In the genomic region with DNA sequence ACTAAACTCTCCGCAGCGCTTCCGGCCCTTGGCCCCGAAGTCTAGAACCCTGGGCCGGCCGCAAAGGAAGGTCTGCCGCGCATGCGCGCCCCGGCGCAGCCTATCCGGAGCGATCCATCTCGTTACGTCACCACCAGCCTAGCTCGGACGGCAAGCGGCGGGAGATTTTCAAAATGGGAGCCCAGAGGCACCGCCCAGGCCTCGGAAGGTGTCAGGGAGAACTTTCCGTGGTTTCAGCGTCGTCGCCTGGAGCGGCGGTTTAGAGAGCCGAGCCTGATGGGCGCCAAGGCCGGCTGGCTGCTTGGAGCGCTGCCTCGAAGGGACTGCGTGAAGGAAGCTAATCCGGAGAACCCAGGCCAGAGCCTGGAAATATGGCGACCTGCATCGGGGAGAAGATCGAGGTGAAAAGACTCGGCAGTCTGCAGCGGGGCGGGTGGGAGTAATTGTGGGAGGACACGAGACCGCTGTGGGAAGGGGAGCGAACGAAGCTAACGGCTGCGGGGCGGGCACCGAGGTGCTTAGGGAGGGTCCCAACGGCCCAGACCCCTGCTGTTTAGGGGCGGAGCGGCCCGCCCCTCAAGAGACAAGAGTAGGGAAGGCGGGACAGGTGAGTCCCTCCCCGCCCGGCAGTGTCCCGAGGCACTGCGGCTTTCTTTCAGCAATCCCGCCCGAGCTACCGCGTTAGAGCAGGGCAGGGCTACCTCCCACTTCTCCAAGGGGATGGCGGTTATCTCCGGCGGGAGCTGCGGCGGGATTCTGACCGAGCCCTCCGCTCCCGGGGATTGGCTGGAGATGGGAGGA, we compare ENCODE assay signal across 8 cellular contexts. TPM values are rescaled to one million over a fixed set of nuclear protein-coding genes. Genes with fewer than 3 reads are reported as not detected.
DNase-seq lines count a peak whose midpoint lies in the region; ATAC-seq and TF ChIP-seq lines count a peak whose summit lies in the region.

A gene (plus strand): TSS at position 130 of the 801 bp plus-strand sequence. CDS start 242 bp downstream, at position 372.

- peaks cover 44% of the 10 kb centered on the region for H3K36me3 Mint-ChIP-seq in GM23338 (ENCODE audit: low read depth)
- peaks cover 12 to 33% of the 10 kb centered on the region in 2 donors for H3K36me3 Mint-ChIP-seq in activated T-cell treated with anti-CD3 and anti-CD28 coated beads, Interleukin-2, amount 50 U/mL, for 72 hours (ENCODE audit: insufficient read depth in 2 of 2)

- peak in 2 of 4 donors; percentile 62 to 76 for TF ChIP-seq POLR2A in esophagus squamous epithelium (IDR thresholded peaks at IDR 0.05)

- H3K9me3 ChIP-seq in esophagus squamous epithelium, result no peaks in the 10 kb centered on the region
- H3K9me3 ChIP-seq in muscle layer of duodenum (ENCODE audit: control insufficient read depth in 1 of 2, low read length in 2 of 2), result no peaks in the 10 kb centered on the region

- peak; percentile 93 for DNase-seq in Daoy (ENCODE audit: low read depth)
- DNase-seq in GM23338 (ENCODE audit: low spot score), result peak; percentile 98
- peak; percentile 96 to 97 for DNase-seq in Kasumi-1 (lab: John Stamatoyannopoulos, UW)
- peak; percentile 97 for DNase-seq in RKO (ENCODE audit: low spot score)
- DNase-seq in activated T-cell treated with anti-CD3 and anti-CD28 coated beads, Interleukin-2, amount 50 U/mL, for 72 hours, result peak; percentile 96
- DNase-seq in esophagus squamous epithelium (lab: John Stamatoyannopoulos, UW), result peak; percentile 70
- DNase-seq in stimulated activated CD8-positive, alpha-beta memory T cell treated with anti-CD3 and anti-CD28 coated beads, Interleukin-7, amount 100 ng/mL, for 24 hours (ENCODE audit: low read depth), result peak; percentile 91

- peaks cover 8% of the 10 kb centered on the region for H3K27me3 Mint-ChIP-seq in GM23338 (ENCODE audit: insufficient read depth, low read depth, poor library complexity)
- no peaks in the 10 kb centered on the region for H3K27me3 Mint-ChIP-seq in activated T-cell treated with anti-CD3 and anti-CD28 coated beads, Interleukin-2, amount 50 U/mL, for 72 hours (ENCODE audit: low read depth)

- no peaks in the 10 kb centered on the region for H3F3A ChIP-seq in GM23338 (replicated peaks; ENCODE audit: low read depth)

- H4K20me1 ChIP-seq in GM23338 (replicated peaks; ENCODE audit: insufficient read depth), result no peaks in the 10 kb centered on the region

- peaks cover 3% of the 10 kb centered on the region; the same call in 2 of the 3 replicates for H3K4me1 Mint-ChIP-seq in GM23338
- peaks cover 31% of the 10 kb centered on the region for H3K4me1 Mint-ChIP-seq in activated T-cell treated with anti-CD3 and anti-CD28 coated beads, Interleukin-2, amount 50 U/mL, for 72 hours (ENCODE audit: low read depth)

- no peak for TF ChIP-seq CTCF in GM23338 (conservative IDR thresholded peaks at IDR 0.05; ENCODE audit: low read depth in 2 of 2)
- TF ChIP-seq CTCF in esophagus squamous epithelium (IDR thresholded peaks at IDR 0.05), result no peak

- H3K27me3 ChIP-seq in GM23338 (ENCODE audit: insufficient read depth) (no peaks in the 10 kb centered on the region), esophagus squamous epithelium (no peaks in the 10 kb centered on the region), muscle layer of duodenum (ENCODE audit: low read depth, low read length) (no peaks in the 10 kb centered on the region)

- H3K27ac ChIP-seq in GM23338 (ENCODE audit: low read depth) (peak within 1 kb of the TSS; percentile 99), esophagus squamous epithelium (peak within 1 kb of the TSS; percentile 84 to 95 (median 89)), muscle layer of duodenum (ENCODE audit: low read length) (peak within 1 kb of the TSS; percentile 87)

- peak; percentile 97 for ATAC-seq in GM23338
- ATAC-seq in activated T-cell treated with anti-CD3 and anti-CD28 coated beads, Interleukin-2, amount 50 U/mL, for 72 hours (replicated peaks in 1 of 2), result peak; percentile 95 to 97

- H3K79me2 ChIP-seq in GM23338 (replicated peaks; ENCODE audit: insufficient read depth), result peaks cover 39% of the 10 kb centered on the region

- WGBS in esophagus squamous epithelium, 2 donors, result 0 to 2% methylated on average over 6 to 21 of the region's 70 CpGs

- H2AFZ ChIP-seq in GM23338, result peak within 1 kb of the TSS; percentile 93

- H3K36me3 ChIP-seq in GM23338 (ENCODE audit: insufficient read depth), result peaks cover 24% of the 10 kb centered on the region
- peaks cover 0 to 3% (median 0%) of the 10 kb centered on the region in 3 donors for H3K36me3 ChIP-seq in esophagus squamous epithelium
- no peaks in the 10 kb centered on the region for H3K36me3 ChIP-seq in muscle layer of duodenum (ENCODE audit: control insufficient read depth in 1 of 2, insufficient read depth in 2 of 2, low read length in 2 of 2)

- H3K4me3 Mint-ChIP-seq in GM23338, result peak within 1 kb of the TSS; percentile 97
- peak within 1 kb of the TSS; percentile 99 to 100 for H3K4me3 Mint-ChIP-seq in activated T-cell treated with anti-CD3 and anti-CD28 coated beads, Interleukin-2, amount 50 U/mL, for 72 hours

- no peaks in the 10 kb centered on the region for H3K9me2 ChIP-seq in GM23338 (ENCODE audit: insufficient read depth)

- H3K27ac Mint-ChIP-seq in GM23338, result peak within 1 kb of the TSS; percentile 100
- peak within 1 kb of the TSS; percentile 98 for H3K27ac Mint-ChIP-seq in activated T-cell treated with anti-CD3 and anti-CD28 coated beads, Interleukin-2, amount 50 U/mL, for 72 hours

- intact Hi-C loops in esophagus squamous epithelium (cut with DNase I), result no loop called here

- H3K9me3 Mint-ChIP-seq in GM23338, result no peaks in the 10 kb centered on the region
- H3K9me3 Mint-ChIP-seq in activated T-cell treated with anti-CD3 and anti-CD28 coated beads, Interleukin-2, amount 50 U/mL, for 72 hours, result no peaks in the 10 kb centered on the region

- H3K4me3 ChIP-seq in GM23338 (peak within 1 kb of the TSS; percentile 83), esophagus squamous epithelium (peak within 1 kb of the TSS; percentile 74 to 93 (median 76)), muscle layer of duodenum (ENCODE audit: low read depth in 1 of 2, low read length in 2 of 2) (peak within 1 kb of the TSS; percentile 92 to 99)

- H3K4me1 ChIP-seq in GM23338 (ENCODE audit: insufficient read depth) (0 out of 2 replicates have a peak, but pooled peaks cover 6% of the 10 kb centered on the region), esophagus squamous epithelium (peaks cover 0 to 23% (median 6%) of the 10 kb centered on the region in 3 donors), muscle layer of duodenum (ENCODE audit: control insufficient read depth in 1 of 2, insufficient read depth in 2 of 2, low read length in 2 of 2) (peaks cover 0 to 12% of the 10 kb centered on the region in 2 donors)

- peak within 1 kb of the TSS; percentile 91 for H3K4me2 ChIP-seq in GM23338

TF ChIP-seq in GM23338, 12 proteins besides CTCF, POLR2A, EP300 and RAD21:
- TF ChIP-seq STAT1 (IDR thresholded peaks at IDR 0.05; ENCODE audit: unreplicated experiment), result no peak
- TF ChIP-seq, protein P1, sequence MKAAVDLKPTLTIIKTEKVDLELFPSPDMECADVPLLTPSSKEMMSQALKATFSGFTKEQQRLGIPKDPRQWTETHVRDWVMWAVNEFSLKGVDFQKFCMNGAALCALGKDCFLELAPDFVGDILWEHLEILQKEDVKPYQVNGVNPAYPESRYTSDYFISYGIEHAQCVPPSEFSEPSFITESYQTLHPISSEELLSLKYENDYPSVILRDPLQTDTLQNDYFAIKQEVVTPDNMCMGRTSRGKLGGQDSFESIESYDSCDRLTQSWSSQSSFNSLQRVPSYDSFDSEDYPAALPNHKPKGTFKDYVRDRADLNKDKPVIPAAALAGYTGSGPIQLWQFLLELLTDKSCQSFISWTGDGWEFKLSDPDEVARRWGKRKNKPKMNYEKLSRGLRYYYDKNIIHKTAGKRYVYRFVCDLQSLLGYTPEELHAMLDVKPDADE (IDR thresholded peaks at IDR 0.05), result peak; percentile 46; the same call in 1 of the 2 replicates
- no peak for TF ChIP-seq EZH2 (IDR thresholded peaks at IDR 0.05; ENCODE audit: low read depth, unreplicated experiment)
- TF ChIP-seq CREB1 (CRISPR knock-in tag; IDR thresholded peaks at IDR 0.05; ENCODE audit: low read depth), result peak; percentile 92
- TF ChIP-seq, protein P2, sequence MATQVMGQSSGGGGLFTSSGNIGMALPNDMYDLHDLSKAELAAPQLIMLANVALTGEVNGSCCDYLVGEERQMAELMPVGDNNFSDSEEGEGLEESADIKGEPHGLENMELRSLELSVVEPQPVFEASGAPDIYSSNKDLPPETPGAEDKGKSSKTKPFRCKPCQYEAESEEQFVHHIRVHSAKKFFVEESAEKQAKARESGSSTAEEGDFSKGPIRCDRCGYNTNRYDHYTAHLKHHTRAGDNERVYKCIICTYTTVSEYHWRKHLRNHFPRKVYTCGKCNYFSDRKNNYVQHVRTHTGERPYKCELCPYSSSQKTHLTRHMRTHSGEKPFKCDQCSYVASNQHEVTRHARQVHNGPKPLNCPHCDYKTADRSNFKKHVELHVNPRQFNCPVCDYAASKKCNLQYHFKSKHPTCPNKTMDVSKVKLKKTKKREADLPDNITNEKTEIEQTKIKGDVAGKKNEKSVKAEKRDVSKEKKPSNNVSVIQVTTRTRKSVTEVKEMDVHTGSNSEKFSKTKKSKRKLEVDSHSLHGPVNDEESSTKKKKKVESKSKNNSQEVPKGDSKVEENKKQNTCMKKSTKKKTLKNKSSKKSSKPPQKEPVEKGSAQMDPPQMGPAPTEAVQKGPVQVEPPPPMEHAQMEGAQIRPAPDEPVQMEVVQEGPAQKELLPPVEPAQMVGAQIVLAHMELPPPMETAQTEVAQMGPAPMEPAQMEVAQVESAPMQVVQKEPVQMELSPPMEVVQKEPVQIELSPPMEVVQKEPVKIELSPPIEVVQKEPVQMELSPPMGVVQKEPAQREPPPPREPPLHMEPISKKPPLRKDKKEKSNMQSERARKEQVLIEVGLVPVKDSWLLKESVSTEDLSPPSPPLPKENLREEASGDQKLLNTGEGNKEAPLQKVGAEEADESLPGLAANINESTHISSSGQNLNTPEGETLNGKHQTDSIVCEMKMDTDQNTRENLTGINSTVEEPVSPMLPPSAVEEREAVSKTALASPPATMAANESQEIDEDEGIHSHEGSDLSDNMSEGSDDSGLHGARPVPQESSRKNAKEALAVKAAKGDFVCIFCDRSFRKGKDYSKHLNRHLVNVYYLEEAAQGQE (IDR thresholded peaks at IDR 0.05; ENCODE audit: unreplicated experiment), result peak; percentile 17
- TF ChIP-seq NANOG (IDR thresholded peaks at IDR 0.05; ENCODE audit: borderline replicate concordance), result no peak
- peak; percentile 91 for TF ChIP-seq POLR2AphosphoS5 (IDR thresholded peaks at IDR 0.05; ENCODE audit: low read depth)

RNA-seq across cellular contexts. Expression of the gene that starts here (rescaled TPM):
- 17.3 and 71.7 TPM in 2 replicates for total RNA-seq in Daoy (2014; rRNA removed; shearing (Covaris generic))
- total RNA-seq in GM23338 (2014; rRNA removed; shearing (Covaris generic)), result 37.3 and 38.7 TPM in 2 replicates
- polyA plus RNA-seq in GM23338 (2016; fragmentation: Nextera tagmentation; extraction: Ambion mirVana), result 18.4 and 25.5 TPM in 2 replicates
- total RNA-seq in activated T-cell treated with anti-CD3 and anti-CD28 coated beads, Interleukin-2, amount 50 U/mL, for 72 hours, result 10 to 100 TPM; 44.7 to 51.0 TPM
- 10 to 100 TPM in 2 of 4 donors, 1 to 10 TPM in 2; 3.5 to 15.1 (median 8.3) TPM for total RNA-seq in esophagus squamous epithelium

Comparison
In these comparisons a context has a peak if more than half of its experiments do, and no peak if none do; other contexts are left out.
1. Peak in every context shown above with its lines: DNase-seq, ATAC-seq, H3K4me3 ChIP-seq and H3K27ac ChIP-seq.